Comparison of ENCODE assay signal across 13 cellular contexts in genomic region chrX:40080896-40081678, GRCh38.
"Had no signal": no experiment of that assay in that cellular context is flagged by ENCODE, and none has a peak within 500 bp of the region (broad histone marks: within the 10 kb centered on the region; RNA-seq: fewer than 3 reads in every experiment).

No MANE protein-coding gene starts in this region.

- H3K27ac Mint-ChIP-seq: activated CD4-positive, alpha-beta T cell treated with anti-CD3 and anti-CD28 coated beads, Interleukin-2, amount 10 ng/mL, durations not matched to agents 7 days and 5 days; activated naive CD8-positive, alpha-beta T cell treated with anti-CD3 and anti-CD28 coated beads, Interleukin-2, amount 10 ng/mL, durations not matched to agents 7 days and 5 days; activated T-helper 1 cell treated with anti-CD3 and anti-CD28 coated beads, Interleukin-12 subunit alpha, Interleukin-12 subunit beta, Interleukin-2, Interleukin-4 antibody, amounts not matched to agents 30 ng/mL and 10 ng/mL and 1 ng/mL, durations not matched to agents 14 hours and 24 hours and 36 hours had no signal

- H3K4me3 ChIP-seq: skin epidermis, tibial nerve had no signal

- H3K27ac ChIP-seq: parathyroid adenoma, skin epidermis, tibial nerve had no signal

- H3K4me3 Mint-ChIP-seq: activated CD4-positive, alpha-beta T cell treated with anti-CD3 and anti-CD28 coated beads, Interleukin-2, amount 10 ng/mL, durations not matched to agents 7 days and 5 days; activated naive CD8-positive, alpha-beta T cell treated with anti-CD3 and anti-CD28 coated beads, Interleukin-2, amount 10 ng/mL, durations not matched to agents 7 days and 5 days had no signal

- H3K9me3 Mint-ChIP-seq: activated CD4-positive, alpha-beta T cell treated with anti-CD3 and anti-CD28 coated beads, Interleukin-2, amount 10 ng/mL, durations not matched to agents 7 days and 5 days; activated naive CD8-positive, alpha-beta T cell treated with anti-CD3 and anti-CD28 coated beads, Interleukin-2, amount 10 ng/mL, durations not matched to agents 7 days and 5 days; activated T-helper 1 cell treated with anti-CD3 and anti-CD28 coated beads, Interleukin-12 subunit alpha, Interleukin-12 subunit beta, Interleukin-2, Interleukin-4 antibody, amounts not matched to agents 30 ng/mL and 10 ng/mL and 1 ng/mL, durations not matched to agents 14 hours and 24 hours and 36 hours had no signal

- H3K36me3 ChIP-seq: tibial nerve had no signal

- H3K27me3 Mint-ChIP-seq: activated CD4-positive, alpha-beta T cell treated with anti-CD3 and anti-CD28 coated beads, Interleukin-2, amount 10 ng/mL, durations not matched to agents 7 days and 5 days; activated naive CD8-positive, alpha-beta T cell treated with anti-CD3 and anti-CD28 coated beads, Interleukin-2, amount 10 ng/mL, durations not matched to agents 7 days and 5 days had no signal

- DNase-seq: activated CD4-positive, alpha-beta T cell treated with anti-CD3 and anti-CD28 coated beads, Interleukin-2, amount 10 ng/mL, durations not matched to agents 7 days and 5 days; activated naive CD8-positive, alpha-beta T cell treated with anti-CD3 and anti-CD28 coated beads, Interleukin-2, amount 10 ng/mL, durations not matched to agents 7 days and 5 days; dermis blood vessel endothelial cell; head of caudate nucleus; left ventricle myocardium superior; mesendoderm; stimulated activated CD4-positive, alpha-beta T cell treated with anti-CD3 and anti-CD28 coated beads, Interleukin-15, amount 100 ng/mL, for 24 hours; stimulated activated CD4-positive, alpha-beta T cell treated with anti-CD3 and anti-CD28 coated beads, Interleukin-4, amount 100 ng/mL, for 1 hour; stimulated activated naive CD4-positive, alpha-beta T cell had no signal

- H3K9me3 ChIP-seq: tibial nerve had no signal
